In genomic region chr11:60747359-60747873, GRCh38 we compare ENCODE assay signal across 2 cellular contexts.
TF ChIP-seq lines count a peak whose summit lies in the region.

No MANE protein-coding gene starts in this region.

TF ChIP-seq in HepG2, 621 proteins besides CTCF, POLR2A, EP300 and RAD21:
- no peak for TF ChIP-seq ZNF564 (CRISPR knock-in tag; IDR thresholded peaks at IDR 0.05)
- TF ChIP-seq ZNF784 (CRISPR knock-in tag; IDR thresholded peaks at IDR 0.05; ENCODE audit: borderline replicate concordance), result no peak
- TF ChIP-seq, protein P1, sequence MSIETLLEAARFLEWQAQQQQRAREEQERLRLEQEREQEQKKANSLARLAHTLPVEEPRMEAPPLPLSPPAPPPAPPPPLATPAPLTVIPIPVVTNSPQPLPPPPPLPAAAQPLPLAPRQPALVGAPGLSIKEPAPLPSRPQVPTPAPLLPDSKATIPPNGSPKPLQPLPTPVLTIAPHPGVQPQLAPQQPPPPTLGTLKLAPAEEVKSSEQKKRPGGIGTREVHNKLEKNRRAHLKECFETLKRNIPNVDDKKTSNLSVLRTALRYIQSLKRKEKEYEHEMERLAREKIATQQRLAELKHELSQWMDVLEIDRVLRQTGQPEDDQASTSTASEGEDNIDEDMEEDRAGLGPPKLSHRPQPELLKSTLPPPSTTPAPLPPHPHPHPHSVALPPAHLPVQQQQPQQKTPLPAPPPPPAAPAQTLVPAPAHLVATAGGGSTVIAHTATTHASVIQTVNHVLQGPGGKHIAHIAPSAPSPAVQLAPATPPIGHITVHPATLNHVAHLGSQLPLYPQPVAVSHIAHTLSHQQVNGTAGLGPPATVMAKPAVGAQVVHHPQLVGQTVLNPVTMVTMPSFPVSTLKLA (IDR thresholded peaks at IDR 0.05), result peak; percentile 100
- TF ChIP-seq KAT7 (CRISPR knock-in tag; IDR thresholded peaks at IDR 0.05; ENCODE audit: borderline replicate concordance), result no peak
- TF ChIP-seq NFYB (CRISPR knock-in tag; IDR thresholded peaks at IDR 0.05), result no peak

TF ChIP-seq in K562, 482 proteins besides CTCF, POLR2A, EP300 and RAD21:
- TF ChIP-seq HEY1 (CRISPR knock-in tag; IDR thresholded peaks at IDR 0.05; ENCODE audit: borderline replicate concordance), result no peak
- TF ChIP-seq MAX (CRISPR knock-in tag; IDR thresholded peaks at IDR 0.05), result peak; percentile 50; the same call in 1 of the 2 replicates
- no peak for TF ChIP-seq NR2C1 (IDR thresholded peaks at IDR 0.05)
- no peak for TF ChIP-seq NR2C1 (tag; IDR thresholded peaks at IDR 0.05)
- no peak for TF ChIP-seq STAG1 (CRISPR knock-in tag; IDR thresholded peaks at IDR 0.05; ENCODE audit: borderline replicate concordance)
- TF ChIP-seq ZBTB43 (CRISPR knock-in tag; IDR thresholded peaks at IDR 0.05), result peak; percentile 98
- no peak for TF ChIP-seq FUS (optimal IDR thresholded peaks at IDR 0.05; ENCODE audit: low read depth, low read length)
- no peak for TF ChIP-seq THAP12 (CRISPR knock-in tag; IDR thresholded peaks at IDR 0.05)
- TF ChIP-seq ILK (tag; IDR thresholded peaks at IDR 0.05; ENCODE audit: borderline replicate concordance, low read depth), result no peak
- no peak for TF ChIP-seq NCOR1 (IDR thresholded peaks at IDR 0.05)
- TF ChIP-seq ZNF3 (CRISPR knock-in tag; IDR thresholded peaks at IDR 0.05), result no peak
- TF ChIP-seq TBL1XR1 (IDR thresholded peaks at IDR 0.05; ENCODE audit: low read length in 2 of 2), result no peak
- TF ChIP-seq BHLHE40 (IDR thresholded peaks at IDR 0.05; ENCODE audit: low read length), result no peak
TF ChIP-seq in K562: peak in this region for 2.
